1 cellular context compared by ENCODE assay signal in genomic region chr3:8001307-8001706, GRCh38.
TF ChIP-seq lines count a peak whose summit lies in the region.

No MANE protein-coding gene starts in this region.

TF ChIP-seq in H1, 55 proteins besides CTCF, POLR2A, EP300 and RAD21 (continued from another document):
- TF ChIP-seq MAX (IDR thresholded peaks at IDR 0.05), result no peak
